2 cellular contexts compared by ENCODE assay signal in the genomic region with DNA sequence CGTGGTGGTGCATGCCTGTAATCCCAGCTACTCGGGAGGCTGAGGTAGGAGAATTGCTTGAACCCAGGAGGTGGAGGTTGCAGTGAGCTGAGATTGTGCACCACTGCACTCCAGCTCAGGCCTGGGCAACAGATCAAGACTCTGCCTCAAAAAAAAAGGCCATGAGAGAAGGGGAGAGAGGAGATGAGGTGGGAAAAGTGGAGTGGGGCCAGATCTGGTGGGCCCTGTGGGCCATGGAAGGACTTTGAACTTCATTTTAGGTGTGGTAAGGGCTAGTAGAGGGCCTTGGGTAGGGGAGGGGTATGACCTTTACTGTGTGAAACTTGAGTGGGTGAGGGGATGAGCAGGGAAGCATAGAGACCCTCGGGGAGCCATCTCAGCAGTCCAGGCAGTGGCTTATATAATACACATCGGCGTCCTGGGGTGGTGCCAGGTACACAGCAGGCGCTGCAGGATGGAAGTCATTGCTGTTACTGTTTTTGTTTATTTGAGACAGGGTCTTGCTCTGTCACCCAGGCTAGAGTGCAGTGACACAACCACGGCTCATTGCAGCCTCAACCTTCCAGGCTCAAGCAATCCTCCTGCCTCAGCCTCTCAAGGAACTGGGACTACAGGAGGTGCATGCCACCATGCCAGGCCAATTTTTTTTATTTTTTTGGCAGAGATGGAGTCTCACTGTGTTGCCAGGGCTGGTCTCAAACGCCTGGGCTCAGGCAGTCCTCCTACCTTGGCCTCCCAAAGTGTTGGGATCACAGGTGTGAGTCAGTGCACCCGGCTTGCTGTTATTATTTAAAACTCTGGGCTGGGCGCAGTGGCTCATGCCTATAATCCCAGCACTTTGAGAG. TPM values are rescaled to one million over a fixed set of nuclear protein-coding genes. Genes with fewer than 3 reads are reported as not detected.
"Had no signal": no experiment of that assay in that cellular context is flagged by ENCODE, and none has a peak within 500 bp of the region (broad histone marks: within the 10 kb centered on the region; RNA-seq: fewer than 3 reads in every experiment).

No MANE protein-coding gene starts in this region.

RNA-seq across cellular contexts. Expression of a gene that starts 20.5 kb away (rescaled TPM):
- total RNA-seq: myocyte had no signal
- polyA plus RNA-seq: foreskin keratinocyte had no signal
